In the genomic region with DNA sequence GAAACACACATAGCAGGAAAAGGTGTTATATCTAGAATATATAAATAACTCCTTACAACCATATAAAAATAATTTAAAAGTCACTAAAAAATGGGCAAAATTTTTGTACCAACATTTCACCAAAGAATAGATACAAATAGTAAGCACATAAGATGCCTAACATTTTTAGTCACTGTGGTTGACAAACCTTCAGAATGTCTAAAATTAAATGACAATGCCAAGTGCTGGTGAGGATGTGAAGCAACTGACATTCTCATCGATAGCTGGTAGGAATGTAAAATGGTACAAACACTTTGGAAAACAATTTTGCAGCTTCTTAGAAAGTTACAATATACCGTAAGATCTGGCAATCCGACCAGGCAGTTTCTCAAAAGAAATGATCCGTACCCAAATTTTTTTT, we compare ENCODE assay signal across 8 cellular contexts.
"Had no signal": no experiment of that assay in that cellular context is flagged by ENCODE, and none has a peak within 500 bp of the region (broad histone marks: within the 10 kb centered on the region; RNA-seq: fewer than 3 reads in every experiment).

No MANE protein-coding gene starts in this region.

- H3K4me1 ChIP-seq: HAP-1 had no signal

- H3K9me3 Mint-ChIP-seq: HFFc6, IgD-negative memory B cell had no signal

- H3K4me3 Mint-ChIP-seq: HFFc6, IgD-negative memory B cell had no signal

- H3K27me3 Mint-ChIP-seq: IgD-negative memory B cell had no signal

- H3K4me3 ChIP-seq: HAP-1 had no signal

- DNase-seq: GOT3, H7, HFFc6, KBM-7 had no signal

- ATAC-seq: HepG2 had no signal

- H3K27ac ChIP-seq: HL-60 had no signal

- H3K27ac Mint-ChIP-seq: HFFc6 had no signal
